In the genomic region with DNA sequence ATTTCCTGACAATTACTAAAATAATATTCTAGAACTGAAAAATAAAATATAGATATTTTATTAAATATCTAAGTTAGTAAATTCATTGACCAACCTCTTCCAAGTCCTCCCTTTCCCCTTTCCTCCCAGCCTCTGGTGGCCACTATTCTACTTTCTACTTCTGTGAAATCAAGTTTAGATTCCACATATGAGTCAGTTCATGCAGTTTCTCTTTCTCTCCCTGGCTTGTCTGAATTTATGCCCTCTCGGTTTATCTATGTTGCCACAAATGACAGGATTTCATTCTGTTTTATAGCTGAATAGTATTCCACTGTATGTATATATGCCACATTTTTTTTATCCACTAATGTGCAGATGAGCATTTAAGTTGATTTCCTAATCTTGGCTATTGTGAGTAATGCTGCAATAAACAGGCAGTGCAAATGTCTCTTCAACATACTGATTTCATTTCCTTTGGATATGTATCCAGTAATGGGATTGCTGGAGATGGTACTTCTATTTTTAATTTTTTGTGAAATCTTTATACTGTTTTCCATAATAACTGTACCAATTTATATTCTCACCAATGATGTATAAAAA, we compare ENCODE assay signal across 9 cellular contexts. TPM values are rescaled to one million over a fixed set of nuclear protein-coding genes. Genes with fewer than 3 reads are reported as not detected.
DNase-seq lines count a peak whose midpoint lies in the region; ATAC-seq, FAIRE-seq and TF ChIP-seq lines count a peak whose summit lies in the region.
"Had no signal": no experiment of that assay in that cellular context is flagged by ENCODE, and none has a peak within 500 bp of the region (broad histone marks: within the 10 kb centered on the region; RNA-seq: fewer than 3 reads in every experiment).

No MANE protein-coding gene starts in this region.

- peak; percentile 29 for DNase-seq in GM20000 (ENCODE audit: low spot score)
- peak; percentile 37 for DNase-seq in bronchial epithelial cell (ENCODE audit: low read depth)
- no peak for DNase-seq in HuH-7.5 (ENCODE audit: low spot score)
- DNase-seq in activated effector memory CD4-positive, alpha-beta T cell treated with anti-CD3 and anti-CD28 coated beads, Interleukin-2, amount 50 U/mL, for 16 hours = no peak
- DNase-seq in GDM1 (lab: John Stamatoyannopoulos, UW) = no peak
- DNase-seq in stimulated activated CD4-positive, alpha-beta T cell treated with anti-CD3 and anti-CD28 coated beads, Interleukin-1b, Interleukin-23, amount 100 ng/mL, for 48 hours = no peak
- DNase-seq: activated CD4-positive, alpha-beta T cell treated with anti-CD3 and anti-CD28 coated beads, Interleukin-2, amount 50 U/mL, for 4 hours had no signal

- FAIRE-seq in bronchial epithelial cell (lab: Jason Lieb, UNC) = no peak

- H3K36me3 ChIP-seq in bronchial epithelial cell (ENCODE audit: control insufficient read depth, insufficient read depth, low read length) = no peaks in the 10 kb centered on the region

- H3K27me3 ChIP-seq in bronchial epithelial cell (ENCODE audit: control insufficient read depth, insufficient read depth, low read length) = peaks cover 2% of the 10 kb centered on the region

- ATAC-seq in GM18498 (IDR thresholded peaks at IDR 0.05; ENCODE audit: unreplicated experiment) = peak; percentile 96
- ATAC-seq in HG03095 (IDR thresholded peaks at IDR 0.05; ENCODE audit: unreplicated experiment) = peak; percentile 96

- TF ChIP-seq CTCF in GM20000 (IDR thresholded peaks at IDR 0.05; ENCODE audit: extremely low read depth, missing control alignments) (no peak), bronchial epithelial cell (IDR thresholded peaks at IDR 0.05; ENCODE audit: insufficient read depth, low read length, severe bottlenecking) (no peak)

- no peak overlapping the region for H3K4me3 ChIP-seq in bronchial epithelial cell (ENCODE audit: low read depth, low read length)

RNA-seq across cellular contexts. Expression of a gene that starts 52.3 kb away (rescaled TPM):
- total RNA-seq in bronchial epithelial cell = 45.2 and 55.3 TPM in 2 replicates

Comparison
In these comparisons a context has a peak if more than half of its experiments do, and no peak if none do; other contexts are left out.
1. DNase-seq: peak in GM20000 (single experiment) and bronchial epithelial cell (single experiment); none in HuH-7.5 (single experiment), activated effector memory CD4-positive, alpha-beta T cell treated with anti-CD3 and anti-CD28 coated beads, Interleukin-2, amount 50 U/mL, for 16 hours (single experiment), GDM1 (single experiment) and stimulated activated CD4-positive, alpha-beta T cell treated with anti-CD3 and anti-CD28 coated beads, Interleukin-1b, Interleukin-23, amount 100 ng/mL, for 48 hours (single experiment).